In the genomic region with DNA sequence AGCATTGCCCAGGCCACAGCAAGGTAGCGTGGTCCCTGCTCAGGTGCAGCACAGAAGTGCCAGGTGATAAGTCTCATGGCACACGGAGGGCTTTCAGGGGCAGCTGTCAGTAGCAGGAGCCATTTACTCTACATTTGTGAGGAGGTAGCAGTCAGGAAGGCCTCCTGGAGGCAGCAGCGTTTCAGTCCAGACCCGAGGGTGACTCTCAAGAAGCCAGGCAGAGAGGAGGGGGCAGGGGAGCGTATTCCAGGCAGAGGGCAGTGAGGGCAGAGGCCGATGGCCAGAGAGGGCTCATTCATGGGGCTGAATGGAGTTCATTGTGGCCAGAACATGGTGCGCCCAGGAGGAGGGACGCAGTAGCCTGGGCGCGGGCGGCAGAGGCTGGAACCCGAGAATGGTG, we compare ENCODE assay signal across 14 cellular contexts. TPM values are rescaled to one million over a fixed set of nuclear protein-coding genes. Genes with fewer than 3 reads are reported as not detected.
DNase-seq lines count a peak whose midpoint lies in the region; ATAC-seq and TF ChIP-seq lines count a peak whose summit lies in the region.
"Had no signal": no experiment of that assay in that cellular context is flagged by ENCODE, and none has a peak within 500 bp of the region (broad histone marks: within the 10 kb centered on the region; RNA-seq: fewer than 3 reads in every experiment).

No MANE protein-coding gene starts in this region.

- peaks cover 0 to under 1% (median 0%) of the 10 kb centered on the region in 11 donors for H3K9me3 ChIP-seq in heart right ventricle
- H3K9me3 ChIP-seq in psoas muscle: no peaks in the 10 kb centered on the region
- H3K9me3 ChIP-seq in uterus: no peaks in the 10 kb centered on the region
- H3K9me3 ChIP-seq: thyroid gland had no signal

- intact Hi-C loops in heart right ventricle (cut with DNase I) (loop anchor here in 1 of 10 donors (5.0 kb wide), 1 partner anchor 46 kb away; no protein-coding TSS in a partner anchor), left cardiac atrium (cut with DNase I) (loop anchor here in 1 of 2 donors (5.0 kb wide), 1 partner anchor 36 kb away; no protein-coding TSS in a partner anchor), psoas muscle (cut with DNase I) (no loop called here), uterus (cut with DNase I; ENCODE audit: low total_unique reads) (no loop called here)

- TF ChIP-seq CTCF in heart right ventricle (IDR thresholded peaks at IDR 0.05): no peak
- no peak for TF ChIP-seq CTCF in psoas muscle (IDR thresholded peaks at IDR 0.05)
- TF ChIP-seq CTCF in uterus (IDR thresholded peaks at IDR 0.05): no peak

- DNase-seq in heart right ventricle (no peak), left cardiac atrium (no peak), psoas muscle (no peak), uterus (no peak), HPDE6-E6E7 (ENCODE audit: extremely low spot score) (no peak)
- DNase-seq: activated B cell treated with CpG ODN at 0.5 μM for 24 hours; CD4-positive, alpha-beta T cell; effector memory CD4-positive, alpha-beta T cell; NCI-H146; NCI-H345; thyroid gland had no signal

- peak overlapping the region in 9 of 10 donors; percentile 26 to 87 (median 75) for H3K27ac ChIP-seq in heart right ventricle
- H3K27ac ChIP-seq in layer of hippocampus (ENCODE audit: low read depth, low read length): peak overlapping the region; percentile 95
- H3K27ac ChIP-seq in psoas muscle: peak overlapping the region; percentile 64
- H3K27ac ChIP-seq in uterus: peak overlapping the region; percentile 57 to 65
- H3K27ac ChIP-seq: thyroid gland had no signal

- ATAC-seq in heart right ventricle: no peak
- no peak for ATAC-seq in left cardiac atrium
- ATAC-seq in psoas muscle: peak in 1 of 4 donors; percentile 2
- ATAC-seq in GM19455 (IDR thresholded peaks at IDR 0.05; ENCODE audit: unreplicated experiment): no peak
- ATAC-seq in SK-N-SH treated with all-trans-retinoic acid at 6 μM for 48 hours: no peak

- WGBS in heart right ventricle, 2 donors: 86 to 91% methylated on average over 12 of the region's 12 CpGs
- 78 to 87% (median 79%) methylated on average over 12 of the region's 12 CpGs for WGBS in psoas muscle, 3 donors

- peak overlapping the region in 1 of 10 donors; percentile 27 for H3K4me3 ChIP-seq in heart right ventricle
- H3K4me3 ChIP-seq in psoas muscle: peak overlapping the region; percentile 54
- no peak overlapping the region for H3K4me3 ChIP-seq in uterus
- H3K4me3 ChIP-seq: thyroid gland had no signal

- H3K27me3 ChIP-seq in heart right ventricle (no peaks in the 10 kb centered on the region), layer of hippocampus (ENCODE audit: control insufficient read depth, insufficient read depth, low read length) (no peaks in the 10 kb centered on the region), psoas muscle (ENCODE audit: insufficient read depth in 3 of 3, low read length in 2 of 3) (no peaks in the 10 kb centered on the region), uterus (no peaks in the 10 kb centered on the region)
- H3K27me3 ChIP-seq: thyroid gland had no signal

- H3K36me3 ChIP-seq in heart right ventricle: peaks cover 0 to 78% (median 22%) of the 10 kb centered on the region in 9 donors
- peaks cover 5 to 30% of the 10 kb centered on the region in 2 donors for H3K36me3 ChIP-seq in psoas muscle (ENCODE audit: insufficient read depth in 1 of 2, low read depth in 1 of 2)
- no peaks in the 10 kb centered on the region for H3K36me3 ChIP-seq in uterus

- TF ChIP-seq POLR2A in uterus (IDR thresholded peaks at IDR 0.05): no peak

- H3K4me1 ChIP-seq in heart right ventricle (peaks cover 11 to 55% (median 46%) of the 10 kb centered on the region in 9 donors), psoas muscle (peaks cover 51% of the 10 kb centered on the region), uterus (peaks cover 0 to 24% of the 10 kb centered on the region in 2 donors)
- H3K4me1 ChIP-seq: thyroid gland had no signal

TF ChIP-seq in SK-N-SH treated with all-trans-retinoic acid at 6 μM for 48 hours, 23 proteins besides CTCF, POLR2A, EP300 and RAD21:
- no peak for TF ChIP-seq ESRRG (CRISPR knock-in tag; IDR thresholded peaks at IDR 0.05)

RNA-seq across cellular contexts. Expression of a gene that starts 8.9 kb away (rescaled TPM):
- total RNA-seq in heart right ventricle: 10 to 100 TPM; 11.5 to 22.8 (median 14.3) TPM
- polyA plus RNA-seq in heart right ventricle: 10 to 100 TPM in 1 of 2 donors, 1 to 10 TPM in 1; 8.5 to 10.5 TPM
- total RNA-seq in left cardiac atrium: 10 to 100 TPM; 13.8 to 14.0 TPM
- total RNA-seq in psoas muscle: 10 to 100 TPM; 14.6 to 27.2 (median 17.0) TPM
- 10 to 100 TPM; 12.7 to 21.8 (median 14.6) TPM for polyA plus RNA-seq in psoas muscle
- 10 to 100 TPM in 3 of 4 donors, 1 to 10 TPM in 1; 10.0 to 39.4 (median 23.4) TPM for total RNA-seq in uterus

RNA-seq across cellular contexts. Expression of a gene that starts 31.2 kb away (rescaled TPM):
- total RNA-seq in heart right ventricle (1,000 to 10,000 TPM; 1,845 to 2,887 (median 2,645) TPM), left cardiac atrium (1,000 to 10,000 TPM; 1,815 to 2,062 TPM), psoas muscle (1,000 to 10,000 TPM; 2,332 to 3,628 (median 2,726) TPM), uterus (1,000 to 10,000 TPM in 2 of 4 donors, 100 to 1,000 TPM in 2; 936 to 2,469 (median 1,635) TPM)
- polyA plus RNA-seq in heart right ventricle (1,000 to 10,000 TPM in 1 of 2 donors, 100 to 1,000 TPM in 1; 704 to 1,279 TPM), psoas muscle (1,000 to 10,000 TPM; 1,416 to 1,891 (median 1,484) TPM)

RNA-seq across cellular contexts. Expression of a gene that starts 45.6 kb away (rescaled TPM):
- total RNA-seq in heart right ventricle (100 to 1,000 TPM in 5 of 10 donors, 10 to 100 TPM in 5; 72.5 to 222 (median 99.5) TPM), left cardiac atrium (10 to 100 TPM; 52.4 to 95.1 TPM), psoas muscle (100 to 1,000 TPM in 3 of 4 donors, 10 to 100 TPM in 1; 92.6 to 142 (median 105) TPM), uterus (100 to 1,000 TPM in 2 of 4 donors, 10 to 100 TPM in 1, 1 to 10 TPM in 1; 7.1 to 119 (median 91.9) TPM)
- polyA plus RNA-seq in heart right ventricle (100 to 1,000 TPM; 140 to 214 TPM), psoas muscle (100 to 1,000 TPM; 148 to 176 (median 165) TPM)

RNA-seq across cellular contexts. Expression of a gene that starts 50.2 kb away (rescaled TPM):
- 10 to 100 TPM; 20.3 to 40.5 (median 26.3) TPM for total RNA-seq in heart right ventricle
- polyA plus RNA-seq in heart right ventricle: 10 to 100 TPM in 1 of 2 donors, 1 to 10 TPM in 1; 9.6 to 13.2 TPM
- total RNA-seq in left cardiac atrium: 10 to 100 TPM; 28.5 to 32.5 TPM
- total RNA-seq in psoas muscle: 10 to 100 TPM; 25.7 to 55.9 (median 45.7) TPM
- 10 to 100 TPM; 18.5 to 20.3 (median 20.0) TPM for polyA plus RNA-seq in psoas muscle
- 10 to 100 TPM; 10.8 to 72.9 (median 14.1) TPM for total RNA-seq in uterus
